In the genomic region with DNA sequence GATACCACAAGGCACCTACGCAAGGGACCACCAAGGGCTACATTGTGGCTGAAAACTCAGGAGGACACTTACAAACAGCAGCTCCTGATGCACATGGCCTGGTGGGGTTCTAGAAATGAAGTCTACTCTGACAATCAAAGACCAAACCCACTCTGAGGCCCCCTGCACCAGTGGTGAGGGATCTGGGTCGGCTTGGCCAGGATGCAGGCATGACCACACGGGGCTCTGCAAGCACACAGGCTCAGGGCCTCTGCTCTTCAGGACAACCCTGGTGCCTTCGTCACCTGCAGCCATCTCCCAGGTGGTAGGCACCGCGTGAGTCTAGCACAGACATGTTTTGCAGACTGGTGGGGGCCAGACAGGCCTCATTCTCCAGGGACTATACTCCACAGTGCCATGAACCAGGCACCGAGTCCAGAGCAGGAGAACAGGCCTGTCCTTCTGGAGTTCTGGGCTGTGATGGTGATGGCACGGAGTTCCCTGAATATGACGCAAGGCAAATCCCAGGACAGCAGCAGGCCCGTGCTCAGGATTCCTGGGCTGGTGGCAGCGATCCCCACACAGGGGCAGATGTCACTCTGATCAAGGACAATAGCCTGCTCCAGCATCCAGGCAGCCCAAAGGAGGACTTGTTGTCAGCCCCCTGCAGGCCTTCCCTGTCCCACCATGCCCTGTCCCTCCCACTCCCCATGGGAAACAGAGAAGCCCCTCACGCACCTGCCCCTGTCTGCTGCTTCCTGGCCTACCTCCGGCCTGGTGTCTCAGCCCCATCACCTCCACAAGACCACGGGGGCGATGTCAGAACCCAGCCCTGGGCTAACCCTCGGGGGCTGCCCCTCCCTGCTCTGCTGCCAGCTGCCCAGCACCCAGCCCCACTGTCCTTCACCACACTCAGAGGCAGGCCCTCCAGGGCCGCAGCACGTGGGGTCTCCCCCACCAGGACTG, we compare ENCODE assay signal across 22 cellular contexts. TPM values are rescaled to one million over a fixed set of nuclear protein-coding genes. Genes with fewer than 3 reads are reported as not detected.
A peak's percentile ranks its signal among the peaks of the same experiment; 100 is the strongest.
DNase-seq lines count a peak whose midpoint lies in the region; ATAC-seq and TF ChIP-seq lines count a peak whose summit lies in the region.
"Had no signal": no experiment of that assay in that cellular context is flagged by ENCODE, and none has a peak within 500 bp of the region (broad histone marks: within the 10 kb centered on the region; RNA-seq: fewer than 3 reads in every experiment).

No MANE protein-coding gene starts in this region.

- H3K9me3 ChIP-seq in vagina = no peaks in the 10 kb centered on the region
- H3K9me3 ChIP-seq: thoracic aorta had no signal

- H3K4me3 Mint-ChIP-seq in activated T-cell treated with anti-CD3 and anti-CD28 coated beads, Interleukin-2, amount 50 U/mL, for 24 hours = no peak overlapping the region
- no peak overlapping the region for H3K4me3 Mint-ChIP-seq in activated T-helper 17 cell treated with anti-CD3 and anti-CD28 coated beads, Interleukin-2, amount 50 U/mL, for 72 hours
- H3K4me3 Mint-ChIP-seq: CD8-positive, alpha-beta T cell; natural killer cell treated with Interleukin-12 subunit alpha and Interleukin-12 subunit beta and Interleukin-15 and Interleukin-18, amount 100 ng/mL, for 72 hours had no signal

- H3K27ac Mint-ChIP-seq in activated T-cell treated with anti-CD3 and anti-CD28 coated beads, Interleukin-2, amount 50 U/mL, for 24 hours = no peak overlapping the region
- no peak overlapping the region for H3K27ac Mint-ChIP-seq in activated T-helper 17 cell treated with anti-CD3 and anti-CD28 coated beads, Interleukin-2, amount 50 U/mL, for 72 hours
- H3K27ac Mint-ChIP-seq: CD8-positive, alpha-beta T cell; natural killer cell treated with Interleukin-12 subunit alpha and Interleukin-12 subunit beta and Interleukin-15 and Interleukin-18, amount 100 ng/mL, for 72 hours; progenitor cell of endocrine pancreas had no signal

- no peaks in the 10 kb centered on the region for H3K4me1 ChIP-seq in vagina

- no peak for TF ChIP-seq POLR2A in vagina (IDR thresholded peaks at IDR 0.05)

- no peaks in the 10 kb centered on the region for H3K9me3 Mint-ChIP-seq in activated T-cell treated with anti-CD3 and anti-CD28 coated beads, Interleukin-2, amount 50 U/mL, for 24 hours
- no peaks in the 10 kb centered on the region for H3K9me3 Mint-ChIP-seq in activated T-helper 17 cell treated with anti-CD3 and anti-CD28 coated beads, Interleukin-2, amount 50 U/mL, for 72 hours
- H3K9me3 Mint-ChIP-seq: CD8-positive, alpha-beta T cell; natural killer cell treated with Interleukin-12 subunit alpha and Interleukin-12 subunit beta and Interleukin-15 and Interleukin-18, amount 100 ng/mL, for 72 hours had no signal

- peaks cover under 1% of the 10 kb centered on the region for H3K4me1 Mint-ChIP-seq in activated T-cell treated with anti-CD3 and anti-CD28 coated beads, Interleukin-2, amount 50 U/mL, for 24 hours (ENCODE audit: low read depth)
- H3K4me1 Mint-ChIP-seq in activated T-helper 17 cell treated with anti-CD3 and anti-CD28 coated beads, Interleukin-2, amount 50 U/mL, for 72 hours = no peaks in the 10 kb centered on the region

- H3K27me3 Mint-ChIP-seq in activated T-cell treated with anti-CD3 and anti-CD28 coated beads, Interleukin-2, amount 50 U/mL, for 24 hours = no peaks in the 10 kb centered on the region
- H3K27me3 Mint-ChIP-seq in activated T-helper 17 cell treated with anti-CD3 and anti-CD28 coated beads, Interleukin-2, amount 50 U/mL, for 72 hours = no peaks in the 10 kb centered on the region
- H3K27me3 Mint-ChIP-seq: natural killer cell treated with Interleukin-12 subunit alpha and Interleukin-12 subunit beta and Interleukin-15 and Interleukin-18, amount 100 ng/mL, for 72 hours; progenitor cell of endocrine pancreas had no signal

- no peak for ATAC-seq in activated T-helper 17 cell treated with anti-CD3 and anti-CD28 coated beads, Interleukin-2, amount 50 U/mL, for 72 hours (replicated peaks)
- ATAC-seq in GM18498 (IDR thresholded peaks at IDR 0.05; ENCODE audit: unreplicated experiment) = no peak
- ATAC-seq: CD8-positive, alpha-beta T cell; Panc1 had no signal

- no peaks in the 10 kb centered on the region for H3K36me3 ChIP-seq in vagina
- H3K36me3 ChIP-seq: thoracic aorta had no signal

- no peak overlapping the region for H3K27ac ChIP-seq in vagina
- H3K27ac ChIP-seq: thoracic aorta had no signal

- H3K27me3 ChIP-seq in vagina = no peaks in the 10 kb centered on the region

- peak; percentile 17 for DNase-seq in activated T-cell treated with anti-CD3 and anti-CD28 coated beads, Interleukin-2, amount 50 U/mL, for 24 hours
- DNase-seq in activated T-cell treated with anti-CD3 and anti-CD28 coated beads, Interleukin-2, amount 50 U/mL, for 1 hour = no peak
- DNase-seq in activated CD8-positive, alpha-beta memory T cell treated with anti-CD3 and anti-CD28 coated beads, Interleukin-2, amount 50 U/mL, for 48 hours = peak; percentile 40
- DNase-seq in mucosa of gallbladder (ENCODE audit: low spot score) = peak; percentile 7
- peak; percentile 83 to 93 for DNase-seq in vagina (ENCODE audit: extremely low spot score in 2 of 2)
- DNase-seq in Ammon's horn (ENCODE audit: low spot score) = no peak
- DNase-seq: ACHN; activated naive CD4-positive, alpha-beta T cell; amygdala; effector CD4-positive, alpha-beta T cell; KBM-7; NCI-H1048; NCI-H2081 treated with DMSO at 0.1 percent for 48 hours; NCI-H774 had no signal

- no peak overlapping the region for H3K4me3 ChIP-seq in vagina
- H3K4me3 ChIP-seq: lung, thoracic aorta had no signal

- intact Hi-C loops in vagina (cut with DNase I) = no loop called here

- H3K36me3 Mint-ChIP-seq in activated T-cell treated with anti-CD3 and anti-CD28 coated beads, Interleukin-2, amount 50 U/mL, for 24 hours (ENCODE audit: low read depth) = peaks cover 12% of the 10 kb centered on the region
- no peaks in the 10 kb centered on the region for H3K36me3 Mint-ChIP-seq in activated T-helper 17 cell treated with anti-CD3 and anti-CD28 coated beads, Interleukin-2, amount 50 U/mL, for 72 hours (ENCODE audit: low read depth)
- H3K36me3 Mint-ChIP-seq: natural killer cell treated with Interleukin-12 subunit alpha and Interleukin-12 subunit beta and Interleukin-15 and Interleukin-18, amount 100 ng/mL, for 72 hours had no signal

- no peak for TF ChIP-seq CTCF in vagina (IDR thresholded peaks at IDR 0.05)

RNA-seq across cellular contexts. Expression of gene GNB1L, which starts 36.1 kb away (rescaled TPM):
- 6.2 TPM for total RNA-seq in mucosa of gallbladder
- total RNA-seq in vagina = 14.0 TPM
- 10 to 100 TPM; 10.8 to 14.4 TPM for total RNA-seq in activated T-helper 17 cell treated with anti-CD3 and anti-CD28 coated beads, Interleukin-2, amount 50 U/mL, for 72 hours

RNA-seq across cellular contexts. Expression of gene RTL10, which starts 36.1 kb away (rescaled TPM):
- total RNA-seq in mucosa of gallbladder = 18.4 TPM
- total RNA-seq in vagina = 21.4 TPM
- 10 to 100 TPM; 13.0 to 16.4 TPM for total RNA-seq in activated T-helper 17 cell treated with anti-CD3 and anti-CD28 coated beads, Interleukin-2, amount 50 U/mL, for 72 hours

RNA-seq across cellular contexts. Expression of gene TBX1, which starts 58.0 kb away (rescaled TPM):
- total RNA-seq in mucosa of gallbladder = 3.9 TPM
- total RNA-seq in vagina = 7.1 TPM
- not detected for total RNA-seq in activated T-helper 17 cell treated with anti-CD3 and anti-CD28 coated beads, Interleukin-2, amount 50 U/mL, for 72 hours
- total RNA-seq: CD8-positive, alpha-beta T cell had no signal

Comparison
In these comparisons a context has a peak if more than half of its experiments do, and no peak if none do; other contexts are left out.
1. DNase-seq: peak in activated T-cell treated with anti-CD3 and anti-CD28 coated beads, Interleukin-2, amount 50 U/mL, for 24 hours (single experiment), activated CD8-positive, alpha-beta memory T cell treated with anti-CD3 and anti-CD28 coated beads, Interleukin-2, amount 50 U/mL, for 48 hours (single experiment), mucosa of gallbladder (single experiment) and vagina (2 of 2); none in activated T-cell treated with anti-CD3 and anti-CD28 coated beads, Interleukin-2, amount 50 U/mL, for 1 hour (single experiment) and Ammon's horn (single experiment).